Comparison of ENCODE assay signal across 9 cellular contexts in the genomic region with DNA sequence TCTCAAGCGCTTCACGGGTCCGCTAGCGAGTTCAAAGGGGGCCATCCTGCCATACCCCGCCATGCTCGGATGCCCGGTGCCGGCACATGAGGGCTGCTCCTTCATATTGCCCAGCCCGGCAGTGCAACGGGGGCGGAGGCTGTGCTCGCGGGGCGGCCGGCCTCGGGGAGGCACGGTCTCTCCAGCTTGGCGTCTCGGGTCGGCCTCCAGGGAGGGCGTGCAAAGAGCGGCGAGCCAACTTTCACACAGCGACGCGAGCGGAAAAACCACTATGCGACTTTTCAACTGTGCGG.
DNase-seq lines count a peak whose midpoint lies in the region; ATAC-seq, FAIRE-seq and TF ChIP-seq lines count a peak whose summit lies in the region.
"Had no signal": no experiment of that assay in that cellular context is flagged by ENCODE, and none has a peak within 500 bp of the region (broad histone marks: within the 10 kb centered on the region; RNA-seq: fewer than 3 reads in every experiment).

No MANE protein-coding gene starts in this region.

- H3K27ac ChIP-seq in lower lobe of right lung, result peak overlapping the region; percentile 83
- H3K27ac ChIP-seq in uterus, result peak overlapping the region; percentile 49 to 53
- H3K27ac ChIP-seq: VCaP had no signal

- TF ChIP-seq POLR2A in uterus (IDR thresholded peaks at IDR 0.05), result no peak

- H3K4me3 ChIP-seq in bronchial epithelial cell (ENCODE audit: low read depth, low read length), result peak overlapping the region; percentile 51
- peak overlapping the region; percentile 67 for H3K4me3 ChIP-seq in lower lobe of right lung
- H3K4me3 ChIP-seq in uterus, result peak overlapping the region; percentile 51 to 58

- DNase-seq in bronchial epithelial cell (ENCODE audit: low read depth) (no peak), lower lobe of right lung (no peak), uterus (no peak), cortex of kidney (lab: John Stamatoyannopoulos, UW) (no peak), cerebellar nuclear complex (lab: John Stamatoyannopoulos, UW) (no peak)
- DNase-seq in stimulated activated CD4-positive, alpha-beta T cell treated with anti-CD3 and anti-CD28 coated beads, Interleukin-4, amount 100 ng/mL, for 4 hours, result no peak

- intact Hi-C loops in lower lobe of right lung (cut with DNase I), result loop anchor here (10.0 kb wide), 1 partner anchor 136 kb away; no protein-coding TSS in a partner anchor
- intact Hi-C loops in uterus (cut with DNase I; ENCODE audit: low total_unique reads), result no loop called here

- H3K36me3 ChIP-seq in bronchial epithelial cell (ENCODE audit: control insufficient read depth, insufficient read depth, low read length) (no peaks in the 10 kb centered on the region), lower lobe of right lung (no peaks in the 10 kb centered on the region), uterus (no peaks in the 10 kb centered on the region)

- no peaks in the 10 kb centered on the region for H3K9me3 ChIP-seq in lower lobe of right lung
- no peaks in the 10 kb centered on the region for H3K9me3 ChIP-seq in uterus

- H3K4me1 ChIP-seq in lower lobe of right lung (peaks cover 33% of the 10 kb centered on the region), uterus (no peaks in the 10 kb centered on the region)

- peak; percentile 41 for ATAC-seq in GM19025 (IDR thresholded peaks at IDR 0.05; ENCODE audit: low read depth, unreplicated experiment)
- peak; percentile 28 for ATAC-seq in HG03469 (IDR thresholded peaks at IDR 0.05; ENCODE audit: unreplicated experiment)
- ATAC-seq in lower lobe of right lung, result peak; percentile 49 to 61

- no peak for FAIRE-seq in bronchial epithelial cell (lab: Jason Lieb, UNC)

- no peak for TF ChIP-seq CTCF in bronchial epithelial cell (IDR thresholded peaks at IDR 0.05; ENCODE audit: insufficient read depth, low read length, severe bottlenecking)
- TF ChIP-seq CTCF in lower lobe of right lung (IDR thresholded peaks at IDR 0.05), result no peak
- TF ChIP-seq CTCF in uterus (IDR thresholded peaks at IDR 0.05), result no peak

- H3K27me3 ChIP-seq in bronchial epithelial cell (ENCODE audit: control insufficient read depth, insufficient read depth, low read length), result no peaks in the 10 kb centered on the region
- H3K27me3 ChIP-seq in lower lobe of right lung (ENCODE audit: low read depth), result no peaks in the 10 kb centered on the region
- no peaks in the 10 kb centered on the region for H3K27me3 ChIP-seq in uterus
